ENCODE assay signal across 8 cellular contexts in genomic region chr1:237690656-237691055, GRCh38.
"Had no signal": no experiment of that assay in that cellular context is flagged by ENCODE, and none has a peak within 500 bp of the region (broad histone marks: within the 10 kb centered on the region; RNA-seq: fewer than 3 reads in every experiment).

No MANE protein-coding gene starts in this region.

- FAIRE-seq: G401.6, GM12878, GM12891, GM12892, GM18507, GM19239 had no signal

- ATAC-seq: GM12878 had no signal

- DNase-seq: GDM1, GF-D8 had no signal

- H3K4me3 ChIP-seq: GM12878 had no signal
